In genomic region chr2:101616411-101616810, GRCh38 we compare ENCODE assay signal across 13 cellular contexts.
DNase-seq lines count a peak whose midpoint lies in the region; ATAC-seq, FAIRE-seq and TF ChIP-seq lines count a peak whose summit lies in the region.
"Had no signal": no experiment of that assay in that cellular context is flagged by ENCODE, and none has a peak within 500 bp of the region (broad histone marks: within the 10 kb centered on the region; RNA-seq: fewer than 3 reads in every experiment).

No MANE protein-coding gene starts in this region.

- DNase-seq in LHCN-M2 (ENCODE audit: low read depth) (peak; percentile 7), SHP77 (lab: John Stamatoyannopoulos, UW) (peak; percentile 47 to 66), head of caudate nucleus (peak in 41 of 42 donors; percentile 24 to 87 (median 70)), retina (peak; percentile 50), GM12892 (ENCODE audit: insufficient read length) (no peak)
- no peak for DNase-seq in activated CD8-positive, alpha-beta memory T cell treated with anti-CD3 and anti-CD28 coated beads for 24 hours
- DNase-seq: activated CD4-positive, alpha-beta T cell treated with anti-CD3 and anti-CD28 coated beads, Interleukin-2, amount 50 U/mL, for 48 hours; activated naive CD4-positive, alpha-beta T cell; CD4-positive, alpha-beta memory T cell; gastrocnemius medialis; ovary; T-cell had no signal

- intact Hi-C loops in head of caudate nucleus (cut with DNase I) = no loop called here

- FAIRE-seq in GM12892 (lab: Jason Lieb, UNC) = no peak

- TF ChIP-seq POLR2A in GM12892 (IDR thresholded peaks at IDR 0.05; ENCODE audit: low read depth, low read length) = no peak

- ATAC-seq in HG02840 (IDR thresholded peaks at IDR 0.05; ENCODE audit: low FRiP score, unreplicated experiment) = no peak
- ATAC-seq: gastrocnemius medialis, T-cell had no signal

Comparison
In these comparisons a context has a peak if more than half of its experiments do, and no peak if none do; other contexts are left out.
1. DNase-seq: peak in LHCN-M2 (single experiment), SHP77 (2 of 2), head of caudate nucleus (41 of 42) and retina (single experiment); none in GM12892 (single experiment) and activated CD8-positive, alpha-beta memory T cell treated with anti-CD3 and anti-CD28 coated beads for 24 hours (single experiment).